1 cellular context compared by ENCODE assay signal in the genomic region with DNA sequence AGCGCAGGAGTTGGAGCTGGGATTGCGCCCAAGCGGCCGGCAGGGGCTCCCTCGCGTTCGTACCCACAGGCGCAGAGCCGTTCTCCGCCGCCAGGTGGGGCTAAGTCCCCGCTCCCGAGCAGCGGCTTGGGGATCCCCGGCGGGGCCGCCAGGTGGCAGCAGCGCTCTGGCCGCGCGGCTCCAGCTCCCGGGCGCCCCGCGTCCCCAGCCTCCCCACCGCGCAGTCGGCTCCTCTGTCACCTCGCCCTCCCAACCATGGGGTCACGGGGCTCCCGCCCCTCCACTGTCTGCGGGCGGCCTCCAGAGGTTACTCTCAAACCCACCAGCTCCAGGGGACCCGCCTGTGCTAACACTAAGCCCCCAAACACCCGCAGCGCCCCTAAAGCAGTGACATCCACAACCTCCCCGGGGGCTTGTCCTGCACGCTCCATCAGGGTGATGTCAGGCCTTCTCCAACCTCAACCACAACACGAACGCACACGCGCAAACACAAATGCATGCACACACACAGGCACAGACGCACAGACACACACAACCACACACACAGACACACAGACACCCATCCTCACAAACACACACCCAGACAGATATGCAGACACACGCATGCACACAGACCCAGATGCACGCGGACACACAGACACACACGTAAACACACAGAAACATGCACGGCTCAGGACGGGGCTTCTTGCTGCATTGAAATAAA.
TF ChIP-seq lines count a peak whose summit lies in the region.

No MANE protein-coding gene starts in this region.

TF ChIP-seq in K562, 482 proteins besides CTCF, POLR2A, EP300 and RAD21 (continued from another document and continues in another):
- TF ChIP-seq, protein P1, sequence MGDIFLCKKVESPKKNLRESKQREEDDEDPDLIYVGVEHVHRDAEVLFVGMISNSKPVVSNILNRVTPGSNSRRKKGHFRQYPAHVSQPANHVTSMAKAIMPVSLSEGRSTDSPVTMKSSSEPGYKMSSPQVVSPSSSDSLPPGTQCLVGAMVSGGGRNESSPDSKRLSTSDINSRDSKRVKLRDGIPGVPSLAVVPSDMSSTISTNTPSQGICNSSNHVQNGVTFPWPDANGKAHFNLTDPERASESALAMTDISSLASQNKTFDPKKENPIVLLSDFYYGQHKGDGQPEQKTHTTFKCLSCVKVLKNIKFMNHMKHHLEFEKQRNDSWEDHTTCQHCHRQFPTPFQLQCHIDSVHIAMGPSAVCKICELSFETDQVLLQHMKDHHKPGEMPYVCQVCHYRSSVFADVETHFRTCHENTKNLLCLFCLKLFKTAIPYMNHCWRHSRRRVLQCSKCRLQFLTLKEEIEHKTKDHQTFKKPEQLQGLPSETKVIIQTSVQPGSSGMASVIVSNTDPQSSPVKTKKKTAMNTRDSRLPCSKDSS (IDR thresholded peaks at IDR 0.05; ENCODE audit: low read depth, partially characterized antibody): no peak
- no peak for TF ChIP-seq KLF10 (CRISPR knock-in tag; IDR thresholded peaks at IDR 0.05)
- TF ChIP-seq PTBP1 (IDR thresholded peaks at IDR 0.05; ENCODE audit: low read depth, low read length): no peak
- no peak for TF ChIP-seq FOXP1 (CRISPR knock-in tag; IDR thresholded peaks at IDR 0.05)
- peak; percentile 51; the same call in 1 of the 2 replicates for TF ChIP-seq CXXC5 (CRISPR knock-in tag; IDR thresholded peaks at IDR 0.05)
- TF ChIP-seq SRF (CRISPR knock-in tag; IDR thresholded peaks at IDR 0.05): no peak
- TF ChIP-seq YBX1 (IDR thresholded peaks at IDR 0.05): no peak
- no peak for TF ChIP-seq ZNF778 (CRISPR knock-in tag; IDR thresholded peaks at IDR 0.05)
- TF ChIP-seq TEAD1 (CRISPR knock-in tag; IDR thresholded peaks at IDR 0.05): no peak
- TF ChIP-seq, protein P2, sequence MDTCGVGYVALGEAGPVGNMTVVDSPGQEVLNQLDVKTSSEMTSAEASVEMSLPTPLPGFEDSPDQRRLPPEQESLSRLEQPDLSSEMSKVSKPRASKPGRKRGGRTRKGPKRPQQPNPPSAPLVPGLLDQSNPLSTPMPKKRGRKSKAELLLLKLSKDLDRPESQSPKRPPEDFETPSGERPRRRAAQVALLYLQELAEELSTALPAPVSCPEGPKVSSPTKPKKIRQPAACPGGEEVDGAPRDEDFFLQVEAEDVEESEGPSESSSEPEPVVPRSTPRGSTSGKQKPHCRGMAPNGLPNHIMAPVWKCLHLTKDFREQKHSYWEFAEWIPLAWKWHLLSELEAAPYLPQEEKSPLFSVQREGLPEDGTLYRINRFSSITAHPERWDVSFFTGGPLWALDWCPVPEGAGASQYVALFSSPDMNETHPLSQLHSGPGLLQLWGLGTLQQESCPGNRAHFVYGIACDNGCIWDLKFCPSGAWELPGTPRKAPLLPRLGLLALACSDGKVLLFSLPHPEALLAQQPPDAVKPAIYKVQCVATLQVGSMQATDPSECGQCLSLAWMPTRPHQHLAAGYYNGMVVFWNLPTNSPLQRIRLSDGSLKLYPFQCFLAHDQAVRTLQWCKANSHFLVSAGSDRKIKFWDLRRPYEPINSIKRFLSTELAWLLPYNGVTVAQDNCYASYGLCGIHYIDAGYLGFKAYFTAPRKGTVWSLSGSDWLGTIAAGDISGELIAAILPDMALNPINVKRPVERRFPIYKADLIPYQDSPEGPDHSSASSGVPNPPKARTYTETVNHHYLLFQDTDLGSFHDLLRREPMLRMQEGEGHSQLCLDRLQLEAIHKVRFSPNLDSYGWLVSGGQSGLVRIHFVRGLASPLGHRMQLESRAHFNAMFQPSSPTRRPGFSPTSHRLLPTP (IDR thresholded peaks at IDR 0.05; ENCODE audit: borderline replicate concordance, extremely low read depth, insufficient read length): no peak
- no peak for TF ChIP-seq SNRNP70 (optimal IDR thresholded peaks at IDR 0.05; ENCODE audit: low read depth, low read length)
- TF ChIP-seq CCAR2 (IDR thresholded peaks at IDR 0.05; ENCODE audit: low read depth, low read length): no peak
- TF ChIP-seq TCF7 (IDR thresholded peaks at IDR 0.05; ENCODE audit: borderline replicate concordance): 0 out of 2 replicates have a peak, but pooled peaks have one; percentile 55
- no peak for TF ChIP-seq HDAC2 (IDR thresholded peaks at IDR 0.05)
- no peak for TF ChIP-seq TAF9B (IDR thresholded peaks at IDR 0.05; ENCODE audit: partially characterized antibody)
- TF ChIP-seq MAFK (IDR thresholded peaks at IDR 0.05; ENCODE audit: low read length): no peak
- TF ChIP-seq NR2F6 (CRISPR knock-in tag; IDR thresholded peaks at IDR 0.05): no peak
- no peak for TF ChIP-seq RNF2 (IDR thresholded peaks at IDR 0.05)
- TF ChIP-seq SRSF1 (IDR thresholded peaks at IDR 0.05; ENCODE audit: low read depth, low read length): no peak
- no peak for TF ChIP-seq BDP1 (IDR thresholded peaks at IDR 0.05; ENCODE audit: insufficient read depth, insufficient read length)
- no peak for TF ChIP-seq MCM7 (IDR thresholded peaks at IDR 0.05)
- no peak for TF ChIP-seq HNRNPL (IDR thresholded peaks at IDR 0.05; ENCODE audit: low read depth, low read length)
- peak; percentile 34 to 83; a peak in 2 of 4 replicates for TF ChIP-seq TBL1XR1 (IDR thresholded peaks at IDR 0.05; ENCODE audit: low read length in 2 of 2)
- no peak for TF ChIP-seq POLR2AphosphoS5 (IDR thresholded peaks at IDR 0.05; ENCODE audit: control insufficient read depth, insufficient read depth, low read depth, low read length)
- TF ChIP-seq PTRF (tag; IDR thresholded peaks at IDR 0.05): no peak
- TF ChIP-seq, protein P3, sequence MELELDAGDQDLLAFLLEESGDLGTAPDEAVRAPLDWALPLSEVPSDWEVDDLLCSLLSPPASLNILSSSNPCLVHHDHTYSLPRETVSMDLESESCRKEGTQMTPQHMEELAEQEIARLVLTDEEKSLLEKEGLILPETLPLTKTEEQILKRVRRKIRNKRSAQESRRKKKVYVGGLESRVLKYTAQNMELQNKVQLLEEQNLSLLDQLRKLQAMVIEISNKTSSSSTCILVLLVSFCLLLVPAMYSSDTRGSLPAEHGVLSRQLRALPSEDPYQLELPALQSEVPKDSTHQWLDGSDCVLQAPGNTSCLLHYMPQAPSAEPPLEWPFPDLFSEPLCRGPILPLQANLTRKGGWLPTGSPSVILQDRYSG (tag; conservative IDR thresholded peaks at IDR 0.05; ENCODE audit: low read depth): no peak
- no peak for TF ChIP-seq NFE2 (IDR thresholded peaks at IDR 0.05; ENCODE audit: low read depth)
- peak; percentile 73 for TF ChIP-seq FUS (optimal IDR thresholded peaks at IDR 0.05; ENCODE audit: low read depth, low read length)
- TF ChIP-seq, protein P4, sequence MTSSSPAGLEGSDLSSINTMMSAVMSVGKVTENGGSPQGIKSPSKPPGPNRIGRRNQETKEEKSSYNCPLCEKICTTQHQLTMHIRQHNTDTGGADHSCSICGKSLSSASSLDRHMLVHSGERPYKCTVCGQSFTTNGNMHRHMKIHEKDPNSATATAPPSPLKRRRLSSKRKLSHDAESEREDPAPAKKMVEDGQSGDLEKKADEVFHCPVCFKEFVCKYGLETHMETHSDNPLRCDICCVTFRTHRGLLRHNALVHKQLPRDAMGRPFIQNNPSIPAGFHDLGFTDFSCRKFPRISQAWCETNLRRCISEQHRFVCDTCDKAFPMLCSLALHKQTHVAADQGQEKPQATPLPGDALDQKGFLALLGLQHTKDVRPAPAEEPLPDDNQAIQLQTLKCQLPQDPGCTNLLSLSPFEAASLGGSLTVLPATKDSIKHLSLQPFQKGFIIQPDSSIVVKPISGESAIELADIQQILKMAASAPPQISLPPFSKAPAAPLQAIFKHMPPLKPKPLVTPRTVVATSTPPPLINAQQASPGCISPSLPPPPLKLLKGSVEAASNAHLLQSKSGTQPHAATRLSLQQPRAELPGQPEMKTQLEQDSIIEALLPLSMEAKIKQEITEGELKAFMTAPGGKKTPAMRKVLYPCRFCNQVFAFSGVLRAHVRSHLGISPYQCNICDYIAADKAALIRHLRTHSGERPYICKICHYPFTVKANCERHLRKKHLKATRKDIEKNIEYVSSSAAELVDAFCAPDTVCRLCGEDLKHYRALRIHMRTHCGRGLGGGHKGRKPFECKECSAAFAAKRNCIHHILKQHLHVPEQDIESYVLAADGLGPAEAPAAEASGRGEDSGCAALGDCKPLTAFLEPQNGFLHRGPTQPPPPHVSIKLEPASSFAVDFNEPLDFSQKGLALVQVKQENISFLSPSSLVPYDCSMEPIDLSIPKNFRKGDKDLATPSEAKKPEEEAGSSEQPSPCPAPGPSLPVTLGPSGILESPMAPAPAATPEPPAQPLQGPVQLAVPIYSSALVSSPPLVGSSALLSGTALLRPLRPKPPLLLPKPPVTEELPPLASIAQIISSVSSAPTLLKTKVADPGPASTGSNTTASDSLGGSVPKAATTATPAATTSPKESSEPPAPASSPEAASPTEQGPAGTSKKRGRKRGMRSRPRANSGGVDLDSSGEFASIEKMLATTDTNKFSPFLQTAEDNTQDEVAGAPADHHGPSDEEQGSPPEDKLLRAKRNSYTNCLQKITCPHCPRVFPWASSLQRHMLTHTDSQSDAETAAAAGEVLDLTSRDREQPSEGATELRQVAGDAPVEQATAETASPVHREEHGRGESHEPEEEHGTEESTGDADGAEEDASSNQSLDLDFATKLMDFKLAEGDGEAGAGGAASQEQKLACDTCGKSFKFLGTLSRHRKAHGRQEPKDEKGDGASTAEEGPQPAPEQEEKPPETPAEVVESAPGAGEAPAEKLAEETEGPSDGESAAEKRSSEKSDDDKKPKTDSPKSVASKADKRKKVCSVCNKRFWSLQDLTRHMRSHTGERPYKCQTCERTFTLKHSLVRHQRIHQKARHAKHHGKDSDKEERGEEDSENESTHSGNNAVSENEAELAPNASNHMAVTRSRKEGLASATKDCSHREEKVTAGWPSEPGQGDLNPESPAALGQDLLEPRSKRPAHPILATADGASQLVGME (CRISPR knock-in tag; IDR thresholded peaks at IDR 0.05): no peak
- TF ChIP-seq, protein P5, sequence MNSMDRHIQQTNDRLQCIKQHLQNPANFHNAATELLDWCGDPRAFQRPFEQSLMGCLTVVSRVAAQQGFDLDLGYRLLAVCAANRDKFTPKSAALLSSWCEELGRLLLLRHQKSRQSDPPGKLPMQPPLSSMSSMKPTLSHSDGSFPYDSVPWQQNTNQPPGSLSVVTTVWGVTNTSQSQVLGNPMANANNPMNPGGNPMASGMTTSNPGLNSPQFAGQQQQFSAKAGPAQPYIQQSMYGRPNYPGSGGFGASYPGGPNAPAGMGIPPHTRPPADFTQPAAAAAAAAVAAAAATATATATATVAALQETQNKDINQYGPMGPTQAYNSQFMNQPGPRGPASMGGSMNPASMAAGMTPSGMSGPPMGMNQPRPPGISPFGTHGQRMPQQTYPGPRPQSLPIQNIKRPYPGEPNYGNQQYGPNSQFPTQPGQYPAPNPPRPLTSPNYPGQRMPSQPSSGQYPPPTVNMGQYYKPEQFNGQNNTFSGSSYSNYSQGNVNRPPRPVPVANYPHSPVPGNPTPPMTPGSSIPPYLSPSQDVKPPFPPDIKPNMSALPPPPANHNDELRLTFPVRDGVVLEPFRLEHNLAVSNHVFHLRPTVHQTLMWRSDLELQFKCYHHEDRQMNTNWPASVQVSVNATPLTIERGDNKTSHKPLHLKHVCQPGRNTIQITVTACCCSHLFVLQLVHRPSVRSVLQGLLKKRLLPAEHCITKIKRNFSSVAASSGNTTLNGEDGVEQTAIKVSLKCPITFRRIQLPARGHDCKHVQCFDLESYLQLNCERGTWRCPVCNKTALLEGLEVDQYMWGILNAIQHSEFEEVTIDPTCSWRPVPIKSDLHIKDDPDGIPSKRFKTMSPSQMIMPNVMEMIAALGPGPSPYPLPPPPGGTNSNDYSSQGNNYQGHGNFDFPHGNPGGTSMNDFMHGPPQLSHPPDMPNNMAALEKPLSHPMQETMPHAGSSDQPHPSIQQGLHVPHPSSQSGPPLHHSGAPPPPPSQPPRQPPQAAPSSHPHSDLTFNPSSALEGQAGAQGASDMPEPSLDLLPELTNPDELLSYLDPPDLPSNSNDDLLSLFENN (IDR thresholded peaks at IDR 0.05; ENCODE audit: low read depth in 2 of 2, low read length in 2 of 2): no peak; a peak in 1 of 4 replicates
- no peak for TF ChIP-seq MBD2 (IDR thresholded peaks at IDR 0.05; ENCODE audit: borderline replicate concordance, low read depth)
- TF ChIP-seq, protein P6, sequence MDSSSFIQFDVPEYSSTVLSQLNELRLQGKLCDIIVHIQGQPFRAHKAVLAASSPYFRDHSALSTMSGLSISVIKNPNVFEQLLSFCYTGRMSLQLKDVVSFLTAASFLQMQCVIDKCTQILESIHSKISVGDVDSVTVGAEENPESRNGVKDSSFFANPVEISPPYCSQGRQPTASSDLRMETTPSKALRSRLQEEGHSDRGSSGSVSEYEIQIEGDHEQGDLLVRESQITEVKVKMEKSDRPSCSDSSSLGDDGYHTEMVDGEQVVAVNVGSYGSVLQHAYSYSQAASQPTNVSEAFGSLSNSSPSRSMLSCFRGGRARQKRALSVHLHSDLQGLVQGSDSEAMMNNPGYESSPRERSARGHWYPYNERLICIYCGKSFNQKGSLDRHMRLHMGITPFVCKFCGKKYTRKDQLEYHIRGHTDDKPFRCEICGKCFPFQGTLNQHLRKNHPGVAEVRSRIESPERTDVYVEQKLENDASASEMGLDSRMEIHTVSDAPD (CRISPR knock-in tag; IDR thresholded peaks at IDR 0.05): no peak
- TF ChIP-seq CEBPB (tag; IDR thresholded peaks at IDR 0.05): no peak
- no peak for TF ChIP-seq SP2 (IDR thresholded peaks at IDR 0.05; ENCODE audit: extremely low read depth, low read depth, low read length, poor library complexity, severe bottlenecking)
- TF ChIP-seq SAFB2 (IDR thresholded peaks at IDR 0.05; ENCODE audit: borderline replicate concordance, low read depth, low read length, severe bottlenecking): no peak
- TF ChIP-seq RBM17 (IDR thresholded peaks at IDR 0.05; ENCODE audit: borderline replicate concordance, low read depth, low read length): no peak
- TF ChIP-seq, protein P7, sequence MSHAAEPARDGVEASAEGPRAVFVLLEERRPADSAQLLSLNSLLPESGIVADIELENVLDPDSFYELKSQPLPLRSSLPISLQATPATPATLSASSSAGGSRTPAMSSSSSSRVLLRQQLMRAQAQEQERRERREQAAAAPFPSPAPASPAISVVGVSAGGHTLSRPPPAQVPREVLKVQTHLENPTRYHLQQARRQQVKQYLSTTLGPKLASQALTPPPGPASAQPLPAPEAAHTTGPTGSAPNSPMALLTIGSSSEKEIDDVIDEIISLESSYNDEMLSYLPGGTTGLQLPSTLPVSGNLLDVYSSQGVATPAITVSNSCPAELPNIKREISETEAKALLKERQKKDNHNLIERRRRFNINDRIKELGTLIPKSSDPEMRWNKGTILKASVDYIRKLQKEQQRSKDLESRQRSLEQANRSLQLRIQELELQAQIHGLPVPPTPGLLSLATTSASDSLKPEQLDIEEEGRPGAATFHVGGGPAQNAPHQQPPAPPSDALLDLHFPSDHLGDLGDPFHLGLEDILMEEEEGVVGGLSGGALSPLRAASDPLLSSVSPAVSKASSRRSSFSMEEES (CRISPR knock-in tag; IDR thresholded peaks at IDR 0.05): no peak
- no peak for TF ChIP-seq ZNF134 (CRISPR knock-in tag; conservative IDR thresholded peaks at IDR 0.05)
- no peak for TF ChIP-seq ZZZ3 (IDR thresholded peaks at IDR 0.05)
- no peak for TF ChIP-seq HDAC8 (tag; IDR thresholded peaks at IDR 0.05)
- TF ChIP-seq FIP1L1 (IDR thresholded peaks at IDR 0.05; ENCODE audit: low read depth, low read length, poor library complexity, severe bottlenecking): peak; percentile 92
- TF ChIP-seq, protein P8, sequence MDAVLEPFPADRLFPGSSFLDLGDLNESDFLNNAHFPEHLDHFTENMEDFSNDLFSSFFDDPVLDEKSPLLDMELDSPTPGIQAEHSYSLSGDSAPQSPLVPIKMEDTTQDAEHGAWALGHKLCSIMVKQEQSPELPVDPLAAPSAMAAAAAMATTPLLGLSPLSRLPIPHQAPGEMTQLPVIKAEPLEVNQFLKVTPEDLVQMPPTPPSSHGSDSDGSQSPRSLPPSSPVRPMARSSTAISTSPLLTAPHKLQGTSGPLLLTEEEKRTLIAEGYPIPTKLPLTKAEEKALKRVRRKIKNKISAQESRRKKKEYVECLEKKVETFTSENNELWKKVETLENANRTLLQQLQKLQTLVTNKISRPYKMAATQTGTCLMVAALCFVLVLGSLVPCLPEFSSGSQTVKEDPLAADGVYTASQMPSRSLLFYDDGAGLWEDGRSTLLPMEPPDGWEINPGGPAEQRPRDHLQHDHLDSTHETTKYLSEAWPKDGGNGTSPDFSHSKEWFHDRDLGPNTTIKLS (IDR thresholded peaks at IDR 0.05; ENCODE audit: borderline replicate concordance, low read depth): no peak
